ENCODE assay signal across 8 cellular contexts in the genomic region with DNA sequence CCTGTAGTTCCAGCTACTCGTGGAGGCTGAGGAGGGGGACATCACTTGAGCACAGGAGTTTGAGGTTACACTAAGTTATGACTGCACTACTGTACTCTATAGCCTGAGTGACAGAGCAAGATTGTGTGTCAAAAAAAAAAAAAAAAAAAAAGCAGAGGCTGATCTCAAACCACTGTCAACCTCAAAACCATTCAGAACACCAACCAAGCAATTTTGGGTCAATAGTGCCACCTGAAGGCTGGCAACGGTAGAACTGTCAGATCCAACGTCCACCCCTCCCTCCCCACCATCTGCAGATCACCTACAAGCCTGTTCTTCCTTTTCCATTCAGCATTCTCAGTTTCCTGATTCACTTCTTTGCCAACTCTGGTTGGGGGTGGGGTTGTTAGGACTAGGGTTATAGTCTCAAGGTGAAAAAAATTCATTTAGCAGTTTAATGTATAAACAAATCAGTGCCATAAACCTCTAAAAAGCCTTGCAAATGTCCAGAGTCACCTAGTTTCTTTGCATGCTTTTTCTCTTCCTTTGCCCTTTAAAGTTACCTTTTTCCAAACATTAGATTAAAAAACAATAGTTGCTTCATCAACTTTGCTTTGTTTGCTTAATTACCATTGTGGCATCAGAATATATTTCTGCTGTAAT. TPM values are rescaled to one million over a fixed set of nuclear protein-coding genes. Genes with fewer than 3 reads are reported as not detected.
DNase-seq lines count a peak whose midpoint lies in the region; ATAC-seq and TF ChIP-seq lines count a peak whose summit lies in the region.

No MANE protein-coding gene starts in this region.

- POLR2A ChIA-PET in SK-N-SH (lab: Yijun Ruan, JAX) = interaction anchor here (0.7 to 1.2 kb wide), 2 partner anchors 9 to 201 kb away, joined by 5 read pairs; no protein-coding TSS in a partner anchor

- H3K9me3 Mint-ChIP-seq in activated naive CD4-positive, alpha-beta T cell treated with anti-CD3 and anti-CD28 coated beads, Interleukin-2, amount 10 ng/mL, durations not matched to agents 7 days and 5 days = peaks cover 6% of the 10 kb centered on the region
- peaks cover 2% of the 10 kb centered on the region for H3K9me3 Mint-ChIP-seq in glutamatergic neuron (ENCODE audit: unreplicated experiment)

- peak; percentile 86 for DNase-seq in COLO829 (ENCODE audit: low spot score)
- DNase-seq in LoVo (ENCODE audit: low spot score) = peak; percentile 75
- peak; percentile 72 for DNase-seq in SK-N-SH
- peak; percentile 87 for DNase-seq in activated naive CD4-positive, alpha-beta T cell treated with anti-CD3 and anti-CD28 coated beads, Interleukin-2, amount 10 ng/mL, durations not matched to agents 7 days and 5 days
- peak; percentile 65 for DNase-seq in glutamatergic neuron
- peak; percentile 63 for DNase-seq in sciatic nerve (ENCODE audit: low spot score)

- no peak overlapping the region for H2AFZ ChIP-seq in SK-N-SH (ENCODE audit: low read depth)

- intact Hi-C loops in sciatic nerve (cut with DNase I) = loop anchor here (10.0 kb wide), 2 partner anchors 197 to 523 kb away; no protein-coding TSS in a partner anchor

- peaks cover 13% of the 10 kb centered on the region for H3F3A ChIP-seq in SK-N-SH (replicated peaks; ENCODE audit: insufficient read depth)

- H3K9me2 ChIP-seq in SK-N-SH = no peaks in the 10 kb centered on the region

- peak; percentile 95 for TF ChIP-seq RAD21 in SK-N-SH (IDR thresholded peaks at IDR 0.05; ENCODE audit: low read length)

- H3K36me3 ChIP-seq in SK-N-SH (replicated peaks in 1 of 2; ENCODE audit: control insufficient read depth in 1 of 2, insufficient read depth in 2 of 2, low read length in 1 of 2) = peaks cover 28 to 33% of the 10 kb centered on the region in 2 experiments

- peaks cover 37% of the 10 kb centered on the region for H3K79me2 ChIP-seq in SK-N-SH (ENCODE audit: insufficient read depth)

- 35% methylated on average over 3 of the region's 3 CpGs for WGBS in SK-N-SH (ENCODE audit: low lambda C conversion rate)

- TF ChIP-seq EP300 in SK-N-SH (IDR thresholded peaks at IDR 0.05; ENCODE audit: borderline replicate concordance in 1 of 2, low read depth in 1 of 2, low read length in 1 of 2) = no peak

- H3K4me1 ChIP-seq in SK-N-SH (ENCODE audit: control insufficient read depth in 1 of 2, insufficient read depth in 2 of 2, low read depth in 1 of 2, low read length in 1 of 2) = peaks cover 6 to 16% of the 10 kb centered on the region in 2 experiments; a peak in 3 of 4 replicates

- peak overlapping the region; percentile 99 for H3K27ac Mint-ChIP-seq in activated naive CD4-positive, alpha-beta T cell treated with anti-CD3 and anti-CD28 coated beads, Interleukin-2, amount 10 ng/mL, durations not matched to agents 7 days and 5 days
- no peak overlapping the region for H3K27ac Mint-ChIP-seq in glutamatergic neuron (ENCODE audit: unreplicated experiment)

- H3K4me2 ChIP-seq in SK-N-SH = 0 out of 2 replicates have a peak overlapping the region, but pooled peaks have one; percentile 76

- no peaks in the 10 kb centered on the region for H3K27me3 ChIP-seq in SK-N-SH (ENCODE audit: insufficient read depth)

- no peak overlapping the region for H3K4me3 ChIP-seq in SK-N-SH (ENCODE audit: low read depth in 2 of 2, low read length in 1 of 2)

- no peak overlapping the region for H3K9ac ChIP-seq in SK-N-SH

- CTCF ChIA-PET in SK-N-SH (lab: Yijun Ruan, JAX) = interaction anchor here (0.5 to 9.1 kb wide), 40 partner anchors 8 to 645 kb away, joined by 3 to 177 read pairs (median 4); a partner anchor contains a TSS
- CTCF ChIA-PET in activated naive CD4-positive, alpha-beta T cell treated with anti-CD3 and anti-CD28 coated beads, Interleukin-2, amount 10 ng/mL, durations not matched to agents 7 days and 5 days (lab: Charles Lee) = interaction anchor here (0.6 to 4.8 kb wide), 12 partner anchors 22 to 521 kb away, joined by 3 to 43 read pairs (median 5); a partner anchor contains a TSS

- H3K36me3 Mint-ChIP-seq in activated naive CD4-positive, alpha-beta T cell treated with anti-CD3 and anti-CD28 coated beads, Interleukin-2, amount 10 ng/mL, durations not matched to agents 7 days and 5 days = peaks cover 28% of the 10 kb centered on the region
- no peaks in the 10 kb centered on the region for H3K36me3 Mint-ChIP-seq in glutamatergic neuron (ENCODE audit: unreplicated experiment)

- peak; percentile 23 for ATAC-seq in GM19463 (IDR thresholded peaks at IDR 0.05; ENCODE audit: unreplicated experiment)
- no peak for ATAC-seq in sciatic nerve
- ATAC-seq in HG02588 (IDR thresholded peaks at IDR 0.05; ENCODE audit: unreplicated experiment) = no peak

- no peaks in the 10 kb centered on the region for H3K9me3 ChIP-seq in SK-N-SH

- H3K4me1 Mint-ChIP-seq in activated naive CD4-positive, alpha-beta T cell treated with anti-CD3 and anti-CD28 coated beads, Interleukin-2, amount 10 ng/mL, durations not matched to agents 7 days and 5 days = peaks cover 39% of the 10 kb centered on the region
- H3K4me1 Mint-ChIP-seq in glutamatergic neuron (ENCODE audit: low read depth, unreplicated experiment) = no peaks in the 10 kb centered on the region

- no peaks in the 10 kb centered on the region for H4K20me1 ChIP-seq in SK-N-SH (ENCODE audit: insufficient read depth)

- TF ChIP-seq CTCF in SK-N-SH (IDR thresholded peaks at IDR 0.05) = peak; percentile 73
- TF ChIP-seq CTCF in glutamatergic neuron (IDR thresholded peaks at IDR 0.05; ENCODE audit: partially characterized antibody, unreplicated experiment) = peak; percentile 12

- H3K27ac ChIP-seq in SK-N-SH (ENCODE audit: low read depth in 2 of 2, low read length in 1 of 2) = peak overlapping the region in 1 of 2 experiments; percentile 78; a peak in 1 of 4 replicates

- H3K4me3 Mint-ChIP-seq in activated naive CD4-positive, alpha-beta T cell treated with anti-CD3 and anti-CD28 coated beads, Interleukin-2, amount 10 ng/mL, durations not matched to agents 7 days and 5 days = peak overlapping the region; percentile 28
- no peak overlapping the region for H3K4me3 Mint-ChIP-seq in glutamatergic neuron (ENCODE audit: unreplicated experiment)

- H3K27me3 Mint-ChIP-seq in activated naive CD4-positive, alpha-beta T cell treated with anti-CD3 and anti-CD28 coated beads, Interleukin-2, amount 10 ng/mL, durations not matched to agents 7 days and 5 days = peaks cover 7% of the 10 kb centered on the region
- no peaks in the 10 kb centered on the region for H3K27me3 Mint-ChIP-seq in glutamatergic neuron (ENCODE audit: unreplicated experiment)

TF ChIP-seq in SK-N-SH, 30 proteins besides CTCF, POLR2A, EP300 and RAD21:
- TF ChIP-seq MXI1 (IDR thresholded peaks at IDR 0.05; ENCODE audit: low read depth, low read length) (peak; percentile 69), SMC3 (IDR thresholded peaks at IDR 0.05; ENCODE audit: low read depth, low read length) (peak; percentile 88), SIN3A (IDR thresholded peaks at IDR 0.05; ENCODE audit: borderline replicate concordance, low read depth, low read length) (peak; percentile 49; the same call in 1 of the 2 replicates), POLR2AphosphoS5 (IDR thresholded peaks at IDR 0.05; ENCODE audit: low read depth, low read length) (no peak)
TF ChIP-seq in SK-N-SH: peak in this region for 3.

RNA-seq across cellular contexts. Expression of a gene that starts 2.6 kb away (rescaled TPM):
- 88.8 and 95.5 TPM in 2 replicates for polyA plus RNA-seq in SK-N-SH (2012; rRNA removed)
- polyA plus RNA-seq in SK-N-SH (2012; cell fraction: cytosol; rRNA removed) = 119 and 220 TPM in 2 replicates
- 20.9 and 33.8 TPM in 2 replicates for polyA plus RNA-seq in SK-N-SH (2012; cell fraction: nucleus; rRNA removed)
- total RNA-seq in glutamatergic neuron (ENCODE audit: unreplicated experiment) (33.9 TPM), sciatic nerve (23.2 TPM)
